In the genomic region with DNA sequence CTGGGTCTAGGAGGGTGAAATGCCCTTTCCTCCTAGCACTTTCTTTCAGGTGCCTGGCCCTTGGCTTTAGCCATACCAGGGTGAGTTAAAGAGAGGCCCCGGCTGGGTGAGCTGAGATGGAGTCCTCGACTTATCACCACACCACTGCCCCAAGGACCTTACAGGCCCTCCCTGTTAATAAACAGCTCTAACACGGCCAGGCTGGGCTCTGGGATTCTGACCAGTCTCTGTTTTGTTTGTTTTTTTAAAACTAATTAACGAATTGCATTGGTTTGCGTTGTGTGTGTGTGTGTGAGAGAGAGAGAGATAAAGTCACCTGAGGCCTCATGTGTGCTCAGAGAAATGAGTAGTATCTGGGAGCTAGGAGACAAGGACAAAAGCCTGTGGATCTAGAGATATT, we compare ENCODE assay signal across 23 cellular contexts. TPM values are rescaled to one million over a fixed set of nuclear protein-coding genes. Genes with fewer than 3 reads are reported as not detected.
DNase-seq lines count a peak whose midpoint lies in the region; ATAC-seq, FAIRE-seq and TF ChIP-seq lines count a peak whose summit lies in the region.
"Had no signal": no experiment of that assay in that cellular context is flagged by ENCODE, and none has a peak within 500 bp of the region (broad histone marks: within the 10 kb centered on the region; RNA-seq: fewer than 3 reads in every experiment).

No MANE protein-coding gene starts in this region.

- no peaks in the 10 kb centered on the region for H3K9me1 ChIP-seq in K562 (ENCODE audit: control insufficient read depth, insufficient read depth, low read length)

- H3K79me2 ChIP-seq in Karpas-422 (ENCODE audit: low read length) (no peaks in the 10 kb centered on the region), K562 (ENCODE audit: control insufficient read depth, insufficient read depth, low read length) (peaks cover 12% of the 10 kb centered on the region; the same call in 2 of the 3 replicates), HepG2 (ENCODE audit: insufficient read depth, low read length) (no peaks in the 10 kb centered on the region)

- WGBS in K562 (ENCODE audit: insufficient coverage, low coverage, missing lambda C conversion rate), result 86% methylated on average over 4 of the region's 5 CpGs
- WGBS in HepG2 (ENCODE audit: low lambda C conversion rate), result 0% methylated on average over 5 of the region's 5 CpGs

- TF ChIP-seq POLR2A in K562 (conservative IDR thresholded peaks at IDR 0.05), result no peak
- no peak for TF ChIP-seq POLR2A in HepG2 (IDR thresholded peaks at IDR 0.05; ENCODE audit: insufficient read depth in 1 of 2, low read depth in 2 of 2, low read length in 2 of 2)

- no peaks in the 10 kb centered on the region for H4K20me1 ChIP-seq in Karpas-422 (ENCODE audit: insufficient read depth, low read depth, low read length)
- no peaks in the 10 kb centered on the region for H4K20me1 ChIP-seq in K562 (replicated peaks; ENCODE audit: control insufficient read depth, insufficient read depth, low read length)
- H4K20me1 ChIP-seq in HepG2 (ENCODE audit: insufficient read depth, low read length), result no peaks in the 10 kb centered on the region

- FAIRE-seq in K562 (lab: Jason Lieb, UNC), result no peak
- FAIRE-seq in HepG2 (lab: Jason Lieb, UNC), result no peak
- FAIRE-seq: GM12892, GM19239, keratinocyte had no signal

- no peak overlapping the region for H3K9ac ChIP-seq in Karpas-422 (ENCODE audit: low read length)
- H3K9ac ChIP-seq in K562 (ENCODE audit: insufficient read depth in 1 of 2, low read depth in 2 of 2, low read length in 2 of 2), result no peak overlapping the region
- no peak overlapping the region for H3K9ac ChIP-seq in HepG2 (ENCODE audit: insufficient read depth, low read depth, low read length)
- H3K9ac ChIP-seq: GM23248 had no signal

- no peaks in the 10 kb centered on the region for H3K9me2 ChIP-seq in Karpas-422 (replicated peaks; ENCODE audit: insufficient read depth, low read length)

- H3K4me3 ChIP-seq in Karpas-422 (ENCODE audit: low read length) (no peak overlapping the region), K562 (no peak overlapping the region), HepG2 (replicated peaks in 1 of 3; ENCODE audit: insufficient read depth in 1 of 3, low read depth in 2 of 3, low read length in 3 of 3) (no peak overlapping the region)
- no peak overlapping the region for H3K4me3 ChIP-seq in CD8-positive, alpha-beta T cell (ENCODE audit: low read depth, low read length)
- H3K4me3 ChIP-seq: GM23248 had no signal

- no peak for ATAC-seq in K562
- ATAC-seq in HepG2, result peak; percentile 64
- no peak for ATAC-seq in stimulated activated memory B cell treated with anti-CD40 and anti-IgM and Interleukin-4, amounts not matched to agents 10 μg/mL and 1 μg/mL and 100 μg/mL, for 72 hours
- ATAC-seq in CD8-positive, alpha-beta T cell, result no peak
- ATAC-seq: activated CD8-positive, alpha-beta memory T cell treated with anti-CD3 and anti-CD28 coated beads, Interleukin-2, amount 10 ng/mL, durations not matched to agents 7 days and 5 days had no signal

- in situ Hi-C loops in K562 (cut with MboI) (loop anchor here (10.0 kb wide), 1 partner anchor 391 kb away; no protein-coding TSS in a partner anchor), HepG2 (cut with HindIII; ENCODE audit: extremely low pct_ligation_motif_present, low pct_unique_long_range_greater_than_20kb) (no loop called here)

- no TSS peak for BruUV-seq in K562 (replicated peaks; lab: Mats Ljungman, UMichigan)
- BruUV-seq in HepG2 (replicated peaks; lab: Mats Ljungman, UMichigan), result no TSS peak

- TF ChIP-seq RAD21 in K562 (CRISPR knock-in tag; conservative IDR thresholded peaks at IDR 0.05 in 1 of 2, IDR thresholded peaks at IDR 0.05 in 1 of 2), result no peak
- TF ChIP-seq RAD21 in HepG2 (CRISPR knock-in tag; IDR thresholded peaks at IDR 0.05), result no peak

- H3K36me3 Mint-ChIP-seq in stimulated activated memory B cell treated with anti-CD40 and anti-IgM and Interleukin-4, amounts not matched to agents 10 μg/mL and 1 μg/mL and 100 μg/mL, for 72 hours, result no peaks in the 10 kb centered on the region
- no peaks in the 10 kb centered on the region for H3K36me3 Mint-ChIP-seq in CD8-positive, alpha-beta T cell
- H3K36me3 Mint-ChIP-seq: CD4-positive, alpha-beta memory T cell had no signal

- TF ChIP-seq EP300 in K562 (IDR thresholded peaks at IDR 0.05; ENCODE audit: low read length) (no peak), HepG2 (IDR thresholded peaks at IDR 0.05; ENCODE audit: low read depth in 2 of 2, low read length in 2 of 2) (no peak), HepG2 (CRISPR knock-in tag; IDR thresholded peaks at IDR 0.05; ENCODE audit: borderline replicate concordance) (no peak)

- DNase-seq in Karpas-422 (no peak), K562 (ENCODE audit: extremely low read depth in 1 of 4, low spot score in 3 of 4) (no peak), HepG2 (ENCODE audit: low spot score) (no peak), NCI-H187 (lab: John Stamatoyannopoulos, UW) (no peak)
- DNase-seq in stimulated activated CD4-positive, alpha-beta T cell treated with anti-CD3 and anti-CD28 coated beads, Interleukin-2, amount 100 ng/mL, for 24 hours, result no peak
- DNase-seq in CD8-positive, alpha-beta T cell, result no peak
- DNase-seq: activated CD4-positive, alpha-beta T cell treated with anti-CD3 and anti-CD28 coated beads for 1 hour; activated CD8-positive, alpha-beta memory T cell treated with anti-CD3 and anti-CD28 coated beads, Interleukin-2, amount 10 ng/mL, durations not matched to agents 7 days and 5 days; activated naive CD8-positive, alpha-beta T cell treated with anti-CD3 and anti-CD28 coated beads for 36 hours; CD4-positive, alpha-beta memory T cell; DMS79; NCI-H1436 treated with DMSO at 0.1 percent for 48 hours; NCI-H2171 treated with DMSO at 0.1 percent for 48 hours; NCI-H526 had no signal

- peaks cover 6% of the 10 kb centered on the region for H3K9me3 Mint-ChIP-seq in stimulated activated memory B cell treated with anti-CD40 and anti-IgM and Interleukin-4, amounts not matched to agents 10 μg/mL and 1 μg/mL and 100 μg/mL, for 72 hours
- H3K9me3 Mint-ChIP-seq in CD8-positive, alpha-beta T cell, result no peaks in the 10 kb centered on the region

- no peak overlapping the region for H3K27ac ChIP-seq in Karpas-422 (ENCODE audit: low read length)
- H3K27ac ChIP-seq in K562 (ENCODE audit: extremely low read depth, low read depth, low read length), result no peak overlapping the region
- no peak overlapping the region for H3K27ac ChIP-seq in HepG2 (ENCODE audit: extremely low read length, insufficient read depth, low read length)
- H3K27ac ChIP-seq in CD8-positive, alpha-beta T cell (ENCODE audit: low read depth, low read length), result no peak overlapping the region
- H3K27ac ChIP-seq: GM23248 had no signal

- H3K4me2 ChIP-seq in Karpas-422 (ENCODE audit: low read depth, low read length, poor library complexity, severe bottlenecking), result no peak overlapping the region
- no peak overlapping the region for H3K4me2 ChIP-seq in K562 (ENCODE audit: insufficient read depth, low read length)
- 0 out of 2 replicates have a peak overlapping the region, but pooled peaks have one; percentile 0 for H3K4me2 ChIP-seq in HepG2 (ENCODE audit: low read depth, low read length)

- H3K27me3 ChIP-seq in Karpas-422 (ENCODE audit: low read length) (no peaks in the 10 kb centered on the region), K562 (ENCODE audit: control insufficient read depth in 2 of 2, insufficient read depth in 2 of 2, low read length in 2 of 2) (no peaks in the 10 kb centered on the region), HepG2 (ENCODE audit: control insufficient read depth in 1 of 2, insufficient read depth in 2 of 2, low read length in 2 of 2) (peaks cover 7 to 32% of the 10 kb centered on the region in 2 experiments; a peak in 3 of 5 replicates)
- H3K27me3 ChIP-seq in CD8-positive, alpha-beta T cell (ENCODE audit: insufficient read depth, low read length), result no peaks in the 10 kb centered on the region

- H3K36me3 ChIP-seq in Karpas-422 (ENCODE audit: insufficient read depth, low read length) (no peaks in the 10 kb centered on the region), K562 (ENCODE audit: control insufficient read depth, insufficient read depth, low read length) (peaks cover 49% of the 10 kb centered on the region), HepG2 (replicated peaks in 1 of 2; ENCODE audit: control insufficient read depth in 1 of 2, insufficient read depth in 2 of 2, low read length in 2 of 2) (no peaks in the 10 kb centered on the region)
- H3K36me3 ChIP-seq in CD8-positive, alpha-beta T cell (ENCODE audit: insufficient read depth, low read length), result no peaks in the 10 kb centered on the region

- H3K4me1 ChIP-seq in Karpas-422 (ENCODE audit: low read length) (no peaks in the 10 kb centered on the region; the same call in 1 of the 2 replicates), K562 (replicated peaks in 1 of 2; ENCODE audit: control insufficient read depth in 2 of 2, insufficient read depth in 2 of 2, low read length in 2 of 2) (peaks cover 29 to 38% of the 10 kb centered on the region in 2 experiments; a peak in 4 of 5 replicates), HepG2 (ENCODE audit: insufficient read depth, low read length) (peaks cover 24% of the 10 kb centered on the region)
- H3K4me1 ChIP-seq in CD8-positive, alpha-beta T cell (ENCODE audit: insufficient read depth, low read length), result peaks cover 32% of the 10 kb centered on the region

- POLR2A ChIA-PET in K562 (lab: Yijun Ruan, JAX) (interaction anchor here (0.6 to 1.7 kb wide), 3 partner anchors 10 to 113 kb away, joined by 3 to 5 read pairs (median 3); no protein-coding TSS in a partner anchor), HepG2 (lab: Yijun Ruan, JAX) (interaction anchor here (1.0 kb wide), 1 partner anchor 11 kb away, joined by 3 read pairs; no protein-coding TSS in a partner anchor)
- POLR2A ChIA-PET in CD8-positive, alpha-beta T cell (lab: Charles Lee), result no interaction called here

- H3K27me3 Mint-ChIP-seq in stimulated activated memory B cell treated with anti-CD40 and anti-IgM and Interleukin-4, amounts not matched to agents 10 μg/mL and 1 μg/mL and 100 μg/mL, for 72 hours, result peaks cover 13% of the 10 kb centered on the region
- no peaks in the 10 kb centered on the region for H3K27me3 Mint-ChIP-seq in CD8-positive, alpha-beta T cell (ENCODE audit: low read depth)
- H3K27me3 Mint-ChIP-seq: activated CD8-positive, alpha-beta memory T cell treated with anti-CD3 and anti-CD28 coated beads, Interleukin-2, amount 10 ng/mL, durations not matched to agents 7 days and 5 days; activated naive CD8-positive, alpha-beta T cell treated with anti-CD3 and anti-CD28 coated beads for 36 hours; CD4-positive, alpha-beta memory T cell had no signal

- CTCF ChIA-PET in K562 (lab: Yijun Ruan, JAX; ENCODE audit: low intra/inter-chr PET ratio) (no interaction called here), HepG2 (lab: Yijun Ruan, JAX; ENCODE audit: low intra/inter-chr PET ratio, low total read pairs) (no interaction called here)
- CTCF ChIA-PET in CD8-positive, alpha-beta T cell (lab: Charles Lee), result interaction anchor here (1.1 kb wide), 1 partner anchor 93 kb away, joined by 3 read pairs; no protein-coding TSS in a partner anchor

- H2AFZ ChIP-seq in Karpas-422 (ENCODE audit: low read length) (0 out of 2 replicates have a peak overlapping the region, but pooled peaks have one; percentile 36), K562 (ENCODE audit: low read depth, low read length) (no peak overlapping the region), HepG2 (ENCODE audit: low read length) (peak overlapping the region; percentile 16)
- H2AFZ ChIP-seq: GM23248 had no signal

- H3K9me3 ChIP-seq in Karpas-422 (ENCODE audit: low read length) (no peaks in the 10 kb centered on the region), K562 (replicated peaks; ENCODE audit: control insufficient read depth, insufficient read depth, low read depth, low read length) (peaks cover 24% of the 10 kb centered on the region), HepG2 (ENCODE audit: low read length) (peaks cover 9% of the 10 kb centered on the region; the same call in 1 of the 2 replicates)
- H3K9me3 ChIP-seq in CD8-positive, alpha-beta T cell (ENCODE audit: low read length), result no peaks in the 10 kb centered on the region

- TF ChIP-seq CTCF in K562 (IDR thresholded peaks at IDR 0.05 in 2 of 3, conservative IDR thresholded peaks at IDR 0.05 in 1 of 3; ENCODE audit: insufficient read depth in 2 of 3, low read depth in 1 of 3, low read length in 3 of 3), result no peak
- no peak for TF ChIP-seq CTCF in HepG2 (CRISPR knock-in tag; IDR thresholded peaks at IDR 0.05)
- no peak for TF ChIP-seq CTCF in CD8-positive, alpha-beta T cell (IDR thresholded peaks at IDR 0.05)

- intact Hi-C loops in K562 (cut with micrococcal nuclease) (no loop called here), HepG2 (cut with micrococcal nuclease; ENCODE audit: unreplicated experiment) (loop anchor here (10.0 kb wide), 1 partner anchor 391 kb away; no protein-coding TSS in a partner anchor)
- intact Hi-C loops in CD8-positive, alpha-beta T cell (cut with DNase I, micrococcal nuclease), result loop anchor here in 1 of 2 experiments (5.0 kb wide), 1 partner anchor 36 kb away; a partner anchor contains a TSS

- peaks cover 28% of the 10 kb centered on the region for H3K4me1 Mint-ChIP-seq in stimulated activated memory B cell treated with anti-CD40 and anti-IgM and Interleukin-4, amounts not matched to agents 10 μg/mL and 1 μg/mL and 100 μg/mL, for 72 hours
- H3K4me1 Mint-ChIP-seq in CD8-positive, alpha-beta T cell (ENCODE audit: low read depth), result peaks cover 31% of the 10 kb centered on the region

- H3K27ac Mint-ChIP-seq in stimulated activated memory B cell treated with anti-CD40 and anti-IgM and Interleukin-4, amounts not matched to agents 10 μg/mL and 1 μg/mL and 100 μg/mL, for 72 hours, result peak overlapping the region; percentile 3
- H3K27ac Mint-ChIP-seq in CD8-positive, alpha-beta T cell, result no peak overlapping the region
- H3K27ac Mint-ChIP-seq: activated naive CD8-positive, alpha-beta T cell treated with anti-CD3 and anti-CD28 coated beads for 36 hours; mesothelial cell of epicardium had no signal

- H3K4me3 Mint-ChIP-seq in stimulated activated memory B cell treated with anti-CD40 and anti-IgM and Interleukin-4, amounts not matched to agents 10 μg/mL and 1 μg/mL and 100 μg/mL, for 72 hours, result no peak overlapping the region
- no peak overlapping the region for H3K4me3 Mint-ChIP-seq in CD8-positive, alpha-beta T cell
- H3K4me3 Mint-ChIP-seq: activated CD8-positive, alpha-beta memory T cell treated with anti-CD3 and anti-CD28 coated beads, Interleukin-2, amount 10 ng/mL, durations not matched to agents 7 days and 5 days; activated naive CD8-positive, alpha-beta T cell treated with anti-CD3 and anti-CD28 coated beads for 36 hours; brain; CD4-positive, alpha-beta memory T cell; mesothelial cell of epicardium had no signal

RNA-seq across cellular contexts. Expression of a gene that starts 14.3 kb away (rescaled TPM):
- total RNA-seq in Karpas-422 (2014; rRNA removed; shearing (Covaris generic); ENCODE audit: low replicate concordance), result 3.7 and 6.0 TPM in 2 replicates
- 69.7 and 135 TPM in 2 replicates for total RNA-seq in K562 (2011; cell fraction: chromatin; rRNA removed; ENCODE audit: low replicate concordance)
- total RNA-seq in K562 (2011; cell fraction: nucleolus; rRNA removed), result 127 and 133 TPM in 2 replicates
- 109 and 110 TPM in 2 replicates for total RNA-seq in K562 (2011; cell fraction: nucleoplasm; rRNA removed)
- total RNA-seq in K562 (2014; rRNA removed), result 170 and 213 TPM in 2 replicates
- total RNA-seq in K562 (2014; rRNA removed; fragmentation: Illumina TruSeq; extraction: Trizol), result 83.5 and 117 TPM in 2 replicates
- total RNA-seq in K562 (2015; rRNA removed; fragmentation: Illumina TruSeq; extraction: Trizol), result 149 TPM in 2 replicates
- total RNA-seq in K562 (2021), result 177 and 183 TPM in 2 replicates
- 221 and 324 TPM in 2 replicates for polyA plus RNA-seq in K562 (2011; rRNA removed)
- 287 and 309 TPM in 2 replicates for polyA plus RNA-seq in K562 (2011; cell fraction: cytosol; rRNA removed)
- 346 and 397 TPM in 2 replicates for polyA plus RNA-seq in K562 (2011; cell fraction: nucleus; rRNA removed)
- 170 and 179 TPM in 2 replicates for polyA plus RNA-seq in K562 (2012)
- polyA plus RNA-seq in K562 (2014; fragmentation: Illumina TruSeq; extraction: Trizol), result 252 and 284 TPM in 2 replicates
- polyA plus RNA-seq in K562 (2014; fragmentation: Nextera tagmentation; extraction: Ambion mirVana), result 100 to 1,000 TPM; 287 to 423 TPM
- 319 and 378 TPM in 2 replicates for polyA plus RNA-seq in K562 (2014; rRNA removed)
- 90.7 and 106 TPM in 2 replicates for polyA minus RNA-seq in K562 (2011; rRNA and poly(A)+ RNA removed)
- polyA minus RNA-seq in K562 (2011; cell fraction: cytosol; rRNA and poly(A)+ RNA removed), result 34.9 and 40.8 TPM in 2 replicates
- 29.5 and 45.3 TPM in 2 replicates for polyA minus RNA-seq in K562 (2011; cell fraction: nucleus; rRNA and poly(A)+ RNA removed)
- total RNA-seq in HepG2 (2016; rRNA removed; fragmentation: Illumina TruSeq; extraction: Trizol), result not detected in 2 replicates
- total RNA-seq in HepG2 (2016; cell fraction: cytosol; rRNA removed; fragmentation: Illumina TruSeq; extraction: Trizol; ENCODE audit: low read depth), result not detected in 2 replicates
- total RNA-seq in HepG2 (2016; cell fraction: insoluble cytoplasmic fraction; rRNA removed; fragmentation: Illumina TruSeq; extraction: Trizol), result not detected in 2 replicates
- total RNA-seq in HepG2 (2016; cell fraction: membrane; rRNA removed; fragmentation: Illumina TruSeq; extraction: Trizol), result not detected in 2 replicates
- total RNA-seq in HepG2 (2016; cell fraction: nucleus; rRNA removed; fragmentation: Illumina TruSeq; extraction: Trizol), result not detected in 2 replicates
- polyA plus RNA-seq in HepG2 (2011; rRNA removed), result 0.13 TPM in 1 of 2 replicates, not detected in the other
- polyA plus RNA-seq in HepG2 (2011; cell fraction: cytosol; rRNA removed), result 0.11 and 0.17 TPM in 2 replicates
- not detected in 2 replicates for polyA plus RNA-seq in HepG2 (2011; cell fraction: nucleus; rRNA removed)
- polyA plus RNA-seq in HepG2 (2012), result not detected in 2 replicates
- not detected in 2 replicates for polyA plus RNA-seq in HepG2 (2016; cell fraction: cytosol; fragmentation: Illumina TruSeq; extraction: Trizol; ENCODE audit: low read depth)
- polyA plus RNA-seq in HepG2 (2016; cell fraction: insoluble cytoplasmic fraction; fragmentation: Illumina TruSeq; extraction: Trizol; ENCODE audit: low read depth), result 0.27 TPM in 1 of 2 replicates, not detected in the other
- polyA plus RNA-seq in HepG2 (2016; cell fraction: membrane; fragmentation: Illumina TruSeq; extraction: Trizol; ENCODE audit: low read depth), result not detected in 2 replicates
- not detected in 2 replicates for polyA plus RNA-seq in HepG2 (2016; cell fraction: nucleus; fragmentation: Illumina TruSeq; extraction: Trizol; ENCODE audit: insufficient read depth, low read depth)
- 0.42 and 1.4 TPM in 2 replicates for polyA minus RNA-seq in HepG2 (2011; rRNA and poly(A)+ RNA removed; ENCODE audit: low replicate concordance)
- polyA minus RNA-seq in HepG2 (2011; cell fraction: cytosol; rRNA and poly(A)+ RNA removed), result not detected in 2 replicates
- not detected in 2 replicates for polyA minus RNA-seq in HepG2 (2011; cell fraction: nucleus; rRNA and poly(A)+ RNA removed)
- total RNA-seq in CD8-positive, alpha-beta T cell, result not detected
- total RNA-seq: activated naive CD8-positive, alpha-beta T cell treated with anti-CD3 and anti-CD28 coated beads for 36 hours; CD4-positive, alpha-beta memory T cell; GM23248; M059J had no signal
- polyA plus RNA-seq: CD4-positive, alpha-beta memory T cell; GM23248; keratinocyte; neural cell had no signal

RNA-seq across cellular contexts. Expression of a gene that starts 30.2 kb away (rescaled TPM):
- 16.4 and 19.6 TPM in 2 replicates for total RNA-seq in Karpas-422 (2014; rRNA removed; shearing (Covaris generic); ENCODE audit: low replicate concordance)
- total RNA-seq in K562 (2011; cell fraction: chromatin; rRNA removed; ENCODE audit: low replicate concordance), result 3.2 and 6.2 TPM in 2 replicates
- total RNA-seq in K562 (2011; cell fraction: nucleolus; rRNA removed), result 2.8 and 4.7 TPM in 2 replicates
- total RNA-seq in K562 (2011; cell fraction: nucleoplasm; rRNA removed), result 3.4 and 4.4 TPM in 2 replicates
- 0.45 and 0.54 TPM in 2 replicates for total RNA-seq in K562 (2014; rRNA removed)
- 0.47 and 0.99 TPM in 2 replicates for total RNA-seq in K562 (2014; rRNA removed; fragmentation: Illumina TruSeq; extraction: Trizol)
- 0.30 and 0.62 TPM in 2 replicates for total RNA-seq in K562 (2015; rRNA removed; fragmentation: Illumina TruSeq; extraction: Trizol)
- total RNA-seq in K562 (2021), result 0.84 and 0.92 TPM in 2 replicates
- 1.1 and 2.6 TPM in 2 replicates for polyA plus RNA-seq in K562 (2011; rRNA removed)
- polyA plus RNA-seq in K562 (2011; cell fraction: cytosol; rRNA removed), result 1.0 and 1.9 TPM in 2 replicates
- 0.95 and 3.2 TPM in 2 replicates for polyA plus RNA-seq in K562 (2011; cell fraction: nucleus; rRNA removed)
- 0.73 and 1.0 TPM in 2 replicates for polyA plus RNA-seq in K562 (2012)
- 0.60 and 0.62 TPM in 2 replicates for polyA plus RNA-seq in K562 (2014; fragmentation: Illumina TruSeq; extraction: Trizol)
- under 1 TPM in 1 of 2 experiments, not detected in 1; 0.08 TPM for polyA plus RNA-seq in K562 (2014; fragmentation: Nextera tagmentation; extraction: Ambion mirVana)
- 0.32 and 0.62 TPM in 2 replicates for polyA plus RNA-seq in K562 (2014; rRNA removed)
- 1.8 and 6.9 TPM in 2 replicates for polyA minus RNA-seq in K562 (2011; rRNA and poly(A)+ RNA removed)
- 0.64 and 3.1 TPM in 2 replicates for polyA minus RNA-seq in K562 (2011; cell fraction: cytosol; rRNA and poly(A)+ RNA removed)
- 1.2 and 1.6 TPM in 2 replicates for polyA minus RNA-seq in K562 (2011; cell fraction: nucleus; rRNA and poly(A)+ RNA removed)
- total RNA-seq in HepG2 (2016; rRNA removed; fragmentation: Illumina TruSeq; extraction: Trizol), result 0.15 and 0.31 TPM in 2 replicates
- not detected in 2 replicates for total RNA-seq in HepG2 (2016; cell fraction: cytosol; rRNA removed; fragmentation: Illumina TruSeq; extraction: Trizol; ENCODE audit: low read depth)
- 0.31 and 0.37 TPM in 2 replicates for total RNA-seq in HepG2 (2016; cell fraction: insoluble cytoplasmic fraction; rRNA removed; fragmentation: Illumina TruSeq; extraction: Trizol)
- total RNA-seq in HepG2 (2016; cell fraction: membrane; rRNA removed; fragmentation: Illumina TruSeq; extraction: Trizol), result not detected in 2 replicates
- total RNA-seq in HepG2 (2016; cell fraction: nucleus; rRNA removed; fragmentation: Illumina TruSeq; extraction: Trizol), result 0.41 and 0.50 TPM in 2 replicates
- 0.09 and 0.10 TPM in 2 replicates for polyA plus RNA-seq in HepG2 (2011; rRNA removed)
- 0.07 and 0.09 TPM in 2 replicates for polyA plus RNA-seq in HepG2 (2011; cell fraction: cytosol; rRNA removed)
- polyA plus RNA-seq in HepG2 (2011; cell fraction: nucleus; rRNA removed), result 0.14 TPM in 2 replicates
- polyA plus RNA-seq in HepG2 (2012), result not detected in 2 replicates
- not detected in 2 replicates for polyA plus RNA-seq in HepG2 (2016; cell fraction: cytosol; fragmentation: Illumina TruSeq; extraction: Trizol; ENCODE audit: low read depth)
- 0.07 TPM in 1 of 2 replicates, not detected in the other for polyA plus RNA-seq in HepG2 (2016; cell fraction: insoluble cytoplasmic fraction; fragmentation: Illumina TruSeq; extraction: Trizol; ENCODE audit: low read depth)
- not detected in 2 replicates for polyA plus RNA-seq in HepG2 (2016; cell fraction: membrane; fragmentation: Illumina TruSeq; extraction: Trizol; ENCODE audit: low read depth)
- 0.15 TPM in 1 of 2 replicates, not detected in the other for polyA plus RNA-seq in HepG2 (2016; cell fraction: nucleus; fragmentation: Illumina TruSeq; extraction: Trizol; ENCODE audit: insufficient read depth, low read depth)
- 0.82 TPM in 1 of 2 replicates, not detected in the other for polyA minus RNA-seq in HepG2 (2011; rRNA and poly(A)+ RNA removed; ENCODE audit: low replicate concordance)
- polyA minus RNA-seq in HepG2 (2011; cell fraction: cytosol; rRNA and poly(A)+ RNA removed), result not detected in 2 replicates
- 0.12 TPM in 1 of 2 replicates, not detected in the other for polyA minus RNA-seq in HepG2 (2011; cell fraction: nucleus; rRNA and poly(A)+ RNA removed)
- total RNA-seq in CD8-positive, alpha-beta T cell, result not detected
- total RNA-seq: CD4-positive, alpha-beta memory T cell had no signal
- polyA plus RNA-seq: CD4-positive, alpha-beta memory T cell; keratinocyte; neural cell had no signal

RNA-seq across cellular contexts. Expression of a gene that starts 34.4 kb away (rescaled TPM):
- 81.7 and 146 TPM in 2 replicates for total RNA-seq in Karpas-422 (2014; rRNA removed; shearing (Covaris generic); ENCODE audit: low replicate concordance)
- total RNA-seq in K562 (2011; cell fraction: chromatin; rRNA removed; ENCODE audit: low replicate concordance), result 143 and 304 TPM in 2 replicates
- total RNA-seq in K562 (2011; cell fraction: nucleolus; rRNA removed), result 50.0 and 59.6 TPM in 2 replicates
- 94.1 and 102 TPM in 2 replicates for total RNA-seq in K562 (2011; cell fraction: nucleoplasm; rRNA removed)
- total RNA-seq in K562 (2014; rRNA removed) (79.5 and 81.0 TPM in 2 replicates), K562 (2014; rRNA removed; fragmentation: Illumina TruSeq; extraction: Trizol) (102 and 118 TPM in 2 replicates), K562 (2015; rRNA removed; fragmentation: Illumina TruSeq; extraction: Trizol) (83.0 and 94.1 TPM in 2 replicates), K562 (2021) (117 and 119 TPM in 2 replicates), HepG2 (2016; rRNA removed; fragmentation: Illumina TruSeq; extraction: Trizol) (102 and 162 TPM in 2 replicates)
- polyA plus RNA-seq in K562 (2011; rRNA removed) (119 and 155 TPM in 2 replicates), K562 (2014; fragmentation: Illumina TruSeq; extraction: Trizol) (94.1 and 104 TPM in 2 replicates), K562 (2014; fragmentation: Nextera tagmentation; extraction: Ambion mirVana) (10 to 100 TPM; 28.6 to 34.5 TPM), K562 (2014; rRNA removed) (41.9 and 48.3 TPM in 2 replicates), HepG2 (2011; rRNA removed) (55.9 and 80.7 TPM in 2 replicates)
- 67.7 and 77.1 TPM in 2 replicates for polyA plus RNA-seq in K562 (2011; cell fraction: cytosol; rRNA removed)
- polyA plus RNA-seq in K562 (2011; cell fraction: nucleus; rRNA removed), result 118 and 164 TPM in 2 replicates
- polyA plus RNA-seq in K562 (2012), result 36.5 and 85.2 TPM in 2 replicates
- polyA minus RNA-seq in K562 (2011; rRNA and poly(A)+ RNA removed), result 353 and 364 TPM in 2 replicates
- polyA minus RNA-seq in K562 (2011; cell fraction: cytosol; rRNA and poly(A)+ RNA removed), result 95.5 and 126 TPM in 2 replicates
- polyA minus RNA-seq in K562 (2011; cell fraction: nucleus; rRNA and poly(A)+ RNA removed), result 34.6 and 86.0 TPM in 2 replicates
- total RNA-seq in HepG2 (2016; cell fraction: cytosol; rRNA removed; fragmentation: Illumina TruSeq; extraction: Trizol; ENCODE audit: low read depth), result 15.6 and 16.5 TPM in 2 replicates
- 94.8 and 180 TPM in 2 replicates for total RNA-seq in HepG2 (2016; cell fraction: insoluble cytoplasmic fraction; rRNA removed; fragmentation: Illumina TruSeq; extraction: Trizol)
- 45.9 and 57.6 TPM in 2 replicates for total RNA-seq in HepG2 (2016; cell fraction: membrane; rRNA removed; fragmentation: Illumina TruSeq; extraction: Trizol)
- 66.9 and 67.5 TPM in 2 replicates for total RNA-seq in HepG2 (2016; cell fraction: nucleus; rRNA removed; fragmentation: Illumina TruSeq; extraction: Trizol)
- polyA plus RNA-seq in HepG2 (2011; cell fraction: cytosol; rRNA removed), result 39.5 and 46.1 TPM in 2 replicates
- 54.9 and 64.9 TPM in 2 replicates for polyA plus RNA-seq in HepG2 (2011; cell fraction: nucleus; rRNA removed)
- 45.5 and 46.6 TPM in 2 replicates for polyA plus RNA-seq in HepG2 (2012)
- polyA plus RNA-seq in HepG2 (2016; cell fraction: cytosol; fragmentation: Illumina TruSeq; extraction: Trizol; ENCODE audit: low read depth), result 4.4 and 5.4 TPM in 2 replicates
- polyA plus RNA-seq in HepG2 (2016; cell fraction: insoluble cytoplasmic fraction; fragmentation: Illumina TruSeq; extraction: Trizol; ENCODE audit: low read depth), result 124 and 138 TPM in 2 replicates
- 16.5 and 20.8 TPM in 2 replicates for polyA plus RNA-seq in HepG2 (2016; cell fraction: membrane; fragmentation: Illumina TruSeq; extraction: Trizol; ENCODE audit: low read depth)
- 88.5 and 91.4 TPM in 2 replicates for polyA plus RNA-seq in HepG2 (2016; cell fraction: nucleus; fragmentation: Illumina TruSeq; extraction: Trizol; ENCODE audit: insufficient read depth, low read depth)
- polyA minus RNA-seq in HepG2 (2011; rRNA and poly(A)+ RNA removed; ENCODE audit: low replicate concordance), result 105 and 134 TPM in 2 replicates
- polyA minus RNA-seq in HepG2 (2011; cell fraction: cytosol; rRNA and poly(A)+ RNA removed), result 70.2 and 86.9 TPM in 2 replicates
- polyA minus RNA-seq in HepG2 (2011; cell fraction: nucleus; rRNA and poly(A)+ RNA removed), result 68.6 and 73.8 TPM in 2 replicates
- total RNA-seq in CD8-positive, alpha-beta T cell, result 10 to 100 TPM; 44.5 to 48.6 TPM

Comparison
In these comparisons a context has a peak if more than half of its experiments do, and no peak if none do; other contexts are left out.
1. RNA of a gene that starts 14.3 kb away (total RNA-seq): 69.7 to 213 TPM in K562; 3.7 to 6.0 TPM in Karpas-422, not detected in CD8-positive, alpha-beta T cell and not detected in HepG2; every median in the first group is over 10 times any median in the second.